1 cellular context compared by ENCODE assay signal in genomic region chr1:58841455-58841854, GRCh38.
A peak's percentile ranks its signal among the peaks of the same experiment; 100 is the strongest.
TF ChIP-seq lines count a peak whose summit lies in the region.

No MANE protein-coding gene starts in this region.

TF ChIP-seq in K562, 482 proteins besides CTCF, POLR2A, EP300 and RAD21 (continued from another document and continues in another):
- no peak for TF ChIP-seq E2F6 (IDR thresholded peaks at IDR 0.05; ENCODE audit: borderline replicate concordance in 1 of 2, extremely low read depth in 1 of 2, insufficient read depth in 1 of 2, insufficient read length in 1 of 2, low read depth in 1 of 2, low read length in 1 of 2, poor library complexity in 1 of 2, severe bottlenecking in 1 of 2)
- TF ChIP-seq ZBTB2 (IDR thresholded peaks at IDR 0.05): no peak
- no peak for TF ChIP-seq ZNF609 (CRISPR knock-in tag; IDR thresholded peaks at IDR 0.05; ENCODE audit: borderline replicate concordance)
- TF ChIP-seq PRDM10 (IDR thresholded peaks at IDR 0.05; ENCODE audit: partially characterized antibody): peak; percentile 50
- TF ChIP-seq HINFP (tag; conservative IDR thresholded peaks at IDR 0.05; ENCODE audit: low read depth): no peak
- TF ChIP-seq ETS2 (tag; IDR thresholded peaks at IDR 0.05; ENCODE audit: borderline replicate concordance, poor library complexity, severe bottlenecking): no peak
- no peak for TF ChIP-seq CHCHD3 (CRISPR knock-in tag; IDR thresholded peaks at IDR 0.05)
- TF ChIP-seq XRCC4 (IDR thresholded peaks at IDR 0.05; ENCODE audit: extremely low read depth, insufficient read depth, insufficient read length): no peak
- no peak for TF ChIP-seq MECOM (CRISPR knock-in tag; IDR thresholded peaks at IDR 0.05)
- 0 out of 4 replicates have a peak, but pooled peaks of 1 of the 2 experiments have one; percentile 12 for TF ChIP-seq MLLT1 (IDR thresholded peaks at IDR 0.05)
- TF ChIP-seq L3MBTL2 (IDR thresholded peaks at IDR 0.05): peak; percentile 43; the same call in 1 of the 2 replicates
- TF ChIP-seq BRF2 (IDR thresholded peaks at IDR 0.05; ENCODE audit: borderline replicate concordance, insufficient read depth, insufficient read length): no peak
- TF ChIP-seq TEAD4 (IDR thresholded peaks at IDR 0.05; ENCODE audit: low read length): peak; percentile 37; the same call in 1 of the 2 replicates
- no peak for TF ChIP-seq TEAD4 (CRISPR knock-in tag; IDR thresholded peaks at IDR 0.05; ENCODE audit: borderline replicate concordance)
- TF ChIP-seq TFAP4 (CRISPR knock-in tag; IDR thresholded peaks at IDR 0.05; ENCODE audit: borderline replicate concordance): peak; percentile 19; the same call in 1 of the 2 replicates
- no peak for TF ChIP-seq SRSF1 (IDR thresholded peaks at IDR 0.05; ENCODE audit: low read depth, low read length)
- TF ChIP-seq FOXP1 (CRISPR knock-in tag; IDR thresholded peaks at IDR 0.05): no peak
- TF ChIP-seq SAP30 (IDR thresholded peaks at IDR 0.05; ENCODE audit: borderline replicate concordance, insufficient read depth, low read depth, low read length, poor library complexity, severe bottlenecking): no peak
- no peak for TF ChIP-seq ZFP1 (CRISPR knock-in tag; IDR thresholded peaks at IDR 0.05)
- TF ChIP-seq EHMT2 (IDR thresholded peaks at IDR 0.05): peak; percentile 50; the same call in 1 of the 2 replicates
- TF ChIP-seq TSHZ1 (CRISPR knock-in tag; IDR thresholded peaks at IDR 0.05): no peak
- TF ChIP-seq THAP12 (CRISPR knock-in tag; IDR thresholded peaks at IDR 0.05): no peak
- no peak for TF ChIP-seq MED1 (CRISPR knock-in tag; IDR thresholded peaks at IDR 0.05; ENCODE audit: borderline replicate concordance)
- TF ChIP-seq SMAD1 (IDR thresholded peaks at IDR 0.05; ENCODE audit: low read depth, low read length, partially characterized antibody): no peak
- no peak for TF ChIP-seq TCF7L2 (IDR thresholded peaks at IDR 0.05; ENCODE audit: low read depth, low read length)
- no peak for TF ChIP-seq ZNF280B (CRISPR knock-in tag; IDR thresholded peaks at IDR 0.05)
- TF ChIP-seq ASH1L (IDR thresholded peaks at IDR 0.05; ENCODE audit: borderline replicate concordance, low read depth, partially characterized antibody): no peak
